In the genomic region with DNA sequence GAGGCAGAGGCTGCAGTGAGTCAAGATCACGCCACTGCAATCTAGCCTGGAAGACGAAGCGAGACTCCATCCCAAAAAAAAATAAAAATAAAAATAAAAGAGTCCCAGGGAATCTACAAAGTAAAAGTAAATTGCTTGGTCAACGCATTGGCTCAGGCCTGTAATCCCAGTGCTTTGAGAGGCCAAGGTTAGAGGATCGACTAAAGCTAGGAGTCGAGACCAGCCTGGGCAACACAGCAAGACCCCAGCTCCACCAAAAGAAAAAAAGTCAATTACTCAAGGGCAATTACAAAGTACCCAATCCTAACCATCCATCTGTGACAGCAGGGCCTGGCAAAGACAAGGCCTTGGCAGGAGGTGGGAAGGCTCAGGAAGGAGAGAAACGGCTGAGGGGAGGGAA, we compare ENCODE assay signal across 1 cellular context.
TF ChIP-seq lines count a peak whose summit lies in the region.

No MANE protein-coding gene starts in this region.

TF ChIP-seq in GM23338, 12 proteins besides CTCF, POLR2A, EP300 and RAD21 (continued from another document):
- TF ChIP-seq, protein P1, sequence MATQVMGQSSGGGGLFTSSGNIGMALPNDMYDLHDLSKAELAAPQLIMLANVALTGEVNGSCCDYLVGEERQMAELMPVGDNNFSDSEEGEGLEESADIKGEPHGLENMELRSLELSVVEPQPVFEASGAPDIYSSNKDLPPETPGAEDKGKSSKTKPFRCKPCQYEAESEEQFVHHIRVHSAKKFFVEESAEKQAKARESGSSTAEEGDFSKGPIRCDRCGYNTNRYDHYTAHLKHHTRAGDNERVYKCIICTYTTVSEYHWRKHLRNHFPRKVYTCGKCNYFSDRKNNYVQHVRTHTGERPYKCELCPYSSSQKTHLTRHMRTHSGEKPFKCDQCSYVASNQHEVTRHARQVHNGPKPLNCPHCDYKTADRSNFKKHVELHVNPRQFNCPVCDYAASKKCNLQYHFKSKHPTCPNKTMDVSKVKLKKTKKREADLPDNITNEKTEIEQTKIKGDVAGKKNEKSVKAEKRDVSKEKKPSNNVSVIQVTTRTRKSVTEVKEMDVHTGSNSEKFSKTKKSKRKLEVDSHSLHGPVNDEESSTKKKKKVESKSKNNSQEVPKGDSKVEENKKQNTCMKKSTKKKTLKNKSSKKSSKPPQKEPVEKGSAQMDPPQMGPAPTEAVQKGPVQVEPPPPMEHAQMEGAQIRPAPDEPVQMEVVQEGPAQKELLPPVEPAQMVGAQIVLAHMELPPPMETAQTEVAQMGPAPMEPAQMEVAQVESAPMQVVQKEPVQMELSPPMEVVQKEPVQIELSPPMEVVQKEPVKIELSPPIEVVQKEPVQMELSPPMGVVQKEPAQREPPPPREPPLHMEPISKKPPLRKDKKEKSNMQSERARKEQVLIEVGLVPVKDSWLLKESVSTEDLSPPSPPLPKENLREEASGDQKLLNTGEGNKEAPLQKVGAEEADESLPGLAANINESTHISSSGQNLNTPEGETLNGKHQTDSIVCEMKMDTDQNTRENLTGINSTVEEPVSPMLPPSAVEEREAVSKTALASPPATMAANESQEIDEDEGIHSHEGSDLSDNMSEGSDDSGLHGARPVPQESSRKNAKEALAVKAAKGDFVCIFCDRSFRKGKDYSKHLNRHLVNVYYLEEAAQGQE (IDR thresholded peaks at IDR 0.05; ENCODE audit: unreplicated experiment), result no peak
- TF ChIP-seq, protein P2, sequence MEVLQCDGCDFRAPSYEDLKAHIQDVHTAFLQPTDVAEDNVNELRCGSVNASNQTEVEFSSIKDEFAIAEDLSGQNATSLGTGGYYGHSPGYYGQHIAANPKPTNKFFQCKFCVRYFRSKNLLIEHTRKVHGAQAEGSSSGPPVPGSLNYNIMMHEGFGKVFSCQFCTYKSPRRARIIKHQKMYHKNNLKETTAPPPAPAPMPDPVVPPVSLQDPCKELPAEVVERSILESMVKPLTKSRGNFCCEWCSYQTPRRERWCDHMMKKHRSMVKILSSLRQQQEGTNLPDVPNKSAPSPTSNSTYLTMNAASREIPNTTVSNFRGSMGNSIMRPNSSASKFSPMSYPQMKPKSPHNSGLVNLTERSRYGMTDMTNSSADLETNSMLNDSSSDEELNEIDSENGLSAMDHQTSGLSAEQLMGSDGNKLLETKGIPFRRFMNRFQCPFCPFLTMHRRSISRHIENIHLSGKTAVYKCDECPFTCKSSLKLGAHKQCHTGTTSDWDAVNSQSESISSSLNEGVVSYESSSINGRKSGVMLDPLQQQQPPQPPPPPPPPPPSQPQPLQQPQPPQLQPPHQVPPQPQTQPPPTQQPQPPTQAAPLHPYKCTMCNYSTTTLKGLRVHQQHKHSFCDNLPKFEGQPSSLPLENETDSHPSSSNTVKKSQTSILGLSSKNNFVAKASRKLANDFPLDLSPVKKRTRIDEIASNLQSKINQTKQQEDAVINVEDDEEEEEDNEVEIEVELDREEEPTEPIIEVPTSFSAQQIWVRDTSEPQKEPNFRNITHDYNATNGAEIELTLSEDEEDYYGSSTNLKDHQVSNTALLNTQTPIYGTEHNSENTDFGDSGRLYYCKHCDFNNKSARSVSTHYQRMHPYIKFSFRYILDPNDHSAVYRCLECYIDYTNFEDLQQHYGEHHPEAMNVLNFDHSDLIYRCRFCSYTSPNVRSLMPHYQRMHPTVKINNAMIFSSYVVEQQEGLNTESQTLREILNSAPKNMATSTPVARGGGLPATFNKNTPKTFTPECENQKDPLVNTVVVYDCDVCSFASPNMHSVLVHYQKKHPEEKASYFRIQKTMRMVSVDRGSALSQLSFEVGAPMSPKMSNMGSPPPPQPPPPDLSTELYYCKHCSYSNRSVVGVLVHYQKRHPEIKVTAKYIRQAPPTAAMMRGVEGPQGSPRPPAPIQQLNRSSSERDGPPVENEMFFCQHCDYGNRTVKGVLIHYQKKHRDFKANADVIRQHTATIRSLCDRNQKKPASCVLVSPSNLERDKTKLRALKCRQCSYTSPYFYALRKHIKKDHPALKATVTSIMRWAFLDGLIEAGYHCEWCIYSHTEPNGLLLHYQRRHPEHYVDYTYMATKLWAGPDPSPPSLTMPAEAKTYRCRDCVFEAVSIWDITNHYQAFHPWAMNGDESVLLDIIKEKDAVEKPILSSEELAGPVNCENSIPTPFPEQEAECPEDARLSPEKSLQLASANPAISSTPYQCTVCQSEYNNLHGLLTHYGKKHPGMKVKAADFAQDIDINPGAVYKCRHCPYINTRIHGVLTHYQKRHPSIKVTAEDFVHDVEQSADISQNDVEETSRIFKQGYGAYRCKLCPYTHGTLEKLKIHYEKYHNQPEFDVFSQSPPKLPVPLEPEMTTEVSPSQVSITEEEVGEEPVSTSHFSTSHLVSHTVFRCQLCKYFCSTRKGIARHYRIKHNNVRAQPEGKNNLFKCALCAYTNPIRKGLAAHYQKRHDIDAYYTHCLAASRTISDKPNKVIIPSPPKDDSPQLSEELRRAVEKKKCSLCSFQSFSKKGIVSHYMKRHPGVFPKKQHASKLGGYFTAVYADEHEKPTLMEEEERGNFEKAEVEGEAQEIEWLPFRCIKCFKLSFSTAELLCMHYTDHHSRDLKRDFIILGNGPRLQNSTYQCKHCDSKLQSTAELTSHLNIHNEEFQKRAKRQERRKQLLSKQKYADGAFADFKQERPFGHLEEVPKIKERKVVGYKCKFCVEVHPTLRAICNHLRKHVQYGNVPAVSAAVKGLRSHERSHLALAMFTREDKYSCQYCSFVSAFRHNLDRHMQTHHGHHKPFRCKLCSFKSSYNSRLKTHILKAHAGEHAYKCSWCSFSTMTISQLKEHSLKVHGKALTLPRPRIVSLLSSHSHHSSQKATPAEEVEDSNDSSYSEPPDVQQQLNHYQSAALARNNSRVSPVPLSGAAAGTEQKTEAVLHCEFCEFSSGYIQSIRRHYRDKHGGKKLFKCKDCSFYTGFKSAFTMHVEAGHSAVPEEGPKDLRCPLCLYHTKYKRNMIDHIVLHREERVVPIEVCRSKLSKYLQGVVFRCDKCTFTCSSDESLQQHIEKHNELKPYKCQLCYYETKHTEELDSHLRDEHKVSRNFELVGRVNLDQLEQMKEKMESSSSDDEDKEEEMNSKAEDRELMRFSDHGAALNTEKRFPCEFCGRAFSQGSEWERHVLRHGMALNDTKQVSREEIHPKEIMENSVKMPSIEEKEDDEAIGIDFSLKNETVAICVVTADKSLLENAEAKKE (CRISPR knock-in tag; IDR thresholded peaks at IDR 0.05), result no peak
- no peak for TF ChIP-seq ZNF331 (CRISPR knock-in tag; IDR thresholded peaks at IDR 0.05; ENCODE audit: low read depth)
- TF ChIP-seq NANOG (IDR thresholded peaks at IDR 0.05; ENCODE audit: borderline replicate concordance), result no peak
